21 cellular contexts compared by ENCODE assay signal in the genomic region with DNA sequence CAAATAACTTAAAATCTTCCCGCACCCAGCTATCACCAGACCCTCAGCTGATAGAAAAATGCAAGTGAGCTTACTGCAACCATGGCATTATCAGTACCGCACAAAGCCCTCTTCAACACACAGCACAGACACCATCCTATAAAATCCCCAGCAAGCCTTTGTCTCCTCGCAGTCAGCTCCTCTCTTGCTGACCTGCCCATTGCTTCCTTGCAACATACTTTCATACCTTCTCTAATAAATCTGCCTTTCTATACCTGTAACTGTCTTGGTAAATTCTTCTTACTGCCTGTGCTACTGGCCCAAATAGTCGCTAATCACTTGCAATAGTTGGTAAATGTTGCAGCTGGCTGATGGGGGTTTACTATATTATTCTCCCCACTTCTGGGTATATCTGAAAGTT. TPM values are rescaled to one million over a fixed set of nuclear protein-coding genes. Genes with fewer than 3 reads are reported as not detected.
DNase-seq lines count a peak whose midpoint lies in the region; ATAC-seq, FAIRE-seq and TF ChIP-seq lines count a peak whose summit lies in the region.
"Had no signal": no experiment of that assay in that cellular context is flagged by ENCODE, and none has a peak within 500 bp of the region (broad histone marks: within the 10 kb centered on the region; RNA-seq: fewer than 3 reads in every experiment).

No MANE protein-coding gene starts in this region.

- no peak for TF ChIP-seq RAD21 in HepG2 (CRISPR knock-in tag; IDR thresholded peaks at IDR 0.05)

- no peak overlapping the region for H2AFZ ChIP-seq in HepG2 (ENCODE audit: low read length)

- H4K20me1 ChIP-seq in HepG2 (ENCODE audit: insufficient read depth, low read length): no peaks in the 10 kb centered on the region
- H4K20me1 ChIP-seq: BLaER1 treated with 17β-estradiol and CSF1 and Interleukin-3, amounts not matched to agents 10 nM and 100 nM had no signal

- no peak for TF ChIP-seq CTCF in HepG2 (CRISPR knock-in tag; IDR thresholded peaks at IDR 0.05)
- TF ChIP-seq CTCF in right lobe of liver (IDR thresholded peaks at IDR 0.05): no peak
- no peak for TF ChIP-seq CTCF in type B pancreatic cell (conservative IDR thresholded peaks at IDR 0.05)

- peaks cover 4% of the 10 kb centered on the region for H3K4me1 Mint-ChIP-seq in type B pancreatic cell (ENCODE audit: unreplicated experiment)
- H3K4me1 Mint-ChIP-seq: B cell had no signal

- H3K27me3 ChIP-seq in HepG2 (ENCODE audit: control insufficient read depth in 1 of 2, insufficient read depth in 2 of 2, low read length in 2 of 2) (no peaks in the 10 kb centered on the region), right lobe of liver (no peaks in the 10 kb centered on the region)
- H3K27me3 ChIP-seq: BLaER1 treated with 17β-estradiol and CSF1 and Interleukin-3, amounts not matched to agents 10 nM and 100 nM had no signal

- H3K27ac Mint-ChIP-seq in type B pancreatic cell: no peak overlapping the region
- H3K27ac Mint-ChIP-seq: B cell; CD4-positive, alpha-beta T cell; CD8-positive, alpha-beta T cell had no signal

- no peak for FAIRE-seq in HepG2 (lab: Jason Lieb, UNC)
- FAIRE-seq: A549, D721Med, G401.6, GM12891, GM19239 had no signal

- H3K9me3 ChIP-seq in HepG2 (ENCODE audit: low read length): peaks cover 4% of the 10 kb centered on the region; the same call in 1 of the 2 replicates
- no peaks in the 10 kb centered on the region for H3K9me3 ChIP-seq in right lobe of liver
- H3K9me3 ChIP-seq in SK-N-MC (ENCODE audit: low read depth, low read length): no peaks in the 10 kb centered on the region
- H3K9me3 ChIP-seq: A549, Caco-2 had no signal

- H3K9me3 Mint-ChIP-seq in type B pancreatic cell: peaks cover 5% of the 10 kb centered on the region
- H3K9me3 Mint-ChIP-seq: CD4-positive, alpha-beta T cell; CD8-positive, alpha-beta T cell had no signal

- no peak overlapping the region for H3K4me3 Mint-ChIP-seq in type B pancreatic cell
- H3K4me3 Mint-ChIP-seq: B cell; CD4-positive, alpha-beta T cell; CD8-positive, alpha-beta T cell had no signal

- no peak for ATAC-seq in HepG2
- no peak for ATAC-seq in right lobe of liver
- no peak for ATAC-seq in HG02571 (IDR thresholded peaks at IDR 0.05; ENCODE audit: unreplicated experiment)
- ATAC-seq: A549; CD8-positive, alpha-beta T cell had no signal

- 66% methylated on average over 4 of the region's 4 CpGs for whole genome bisulfite sequencing in HepG2 (ENCODE audit: low lambda C conversion rate)
- 90% methylated on average over 4 of the region's 4 CpGs for WGBS in right lobe of liver (ENCODE audit: insufficient coverage, low coverage, low lambda C conversion rate, missing lambda C conversion rate)

- H3K27me3 Mint-ChIP-seq in type B pancreatic cell: no peaks in the 10 kb centered on the region

- no TSS peak for BruUV-seq in HepG2 (replicated peaks; lab: Mats Ljungman, UMichigan)

- no peak for DNase-seq in HepG2 (ENCODE audit: low spot score)
- DNase-seq in right lobe of liver: no peak
- no peak for DNase-seq in SK-N-MC (ENCODE audit: low read depth, low spot score)
- DNase-seq in type B pancreatic cell (ENCODE audit: extremely low spot score, unreplicated experiment): no peak
- DNase-seq: AML-193; Caco-2; Calu3; CD4-positive, alpha-beta T cell; CD8-positive, alpha-beta T cell; DMS79 treated with DMSO at 0.1 percent for 48 hours; GF-D8 had no signal

- TF ChIP-seq POLR2A in HepG2 (IDR thresholded peaks at IDR 0.05; ENCODE audit: insufficient read depth in 1 of 2, low read depth in 2 of 2, low read length in 2 of 2): no peak
- no peak for TF ChIP-seq POLR2A in right lobe of liver (IDR thresholded peaks at IDR 0.05)

- CTCF ChIA-PET in HepG2 (lab: Yijun Ruan, JAX; ENCODE audit: low intra/inter-chr PET ratio, low total read pairs): no interaction called here

- no peaks in the 10 kb centered on the region for H3K79me2 ChIP-seq in HepG2 (ENCODE audit: insufficient read depth, low read length)

- H3K27ac ChIP-seq in HepG2 (ENCODE audit: extremely low read length, insufficient read depth, low read length): no peak overlapping the region
- H3K27ac ChIP-seq in right lobe of liver: no peak overlapping the region
- 0 out of 2 replicates have a peak overlapping the region, but pooled peaks have one; percentile 96 for H3K27ac ChIP-seq in SK-N-MC
- H3K27ac ChIP-seq: 22Rv1; A549; BLaER1 treated with 17β-estradiol and CSF1 and Interleukin-3, amounts not matched to agents 10 nM and 100 nM; C4-2B had no signal

- H3K36me3 ChIP-seq in HepG2 (replicated peaks in 1 of 2; ENCODE audit: control insufficient read depth in 1 of 2, insufficient read depth in 2 of 2, low read length in 2 of 2): no peaks in the 10 kb centered on the region
- no peaks in the 10 kb centered on the region for H3K36me3 ChIP-seq in right lobe of liver
- H3K36me3 ChIP-seq in SK-N-MC (ENCODE audit: insufficient read depth, low read length): no peaks in the 10 kb centered on the region
- H3K36me3 ChIP-seq: BLaER1 treated with 17β-estradiol and CSF1 and Interleukin-3, amounts not matched to agents 10 nM and 100 nM had no signal

- H3K4me3 ChIP-seq in HepG2 (replicated peaks in 1 of 3; ENCODE audit: insufficient read depth in 1 of 3, low read depth in 2 of 3, low read length in 3 of 3) (no peak overlapping the region), right lobe of liver (no peak overlapping the region), SK-N-MC (no peak overlapping the region)
- H3K4me3 ChIP-seq: A549; BLaER1 treated with 17β-estradiol and CSF1 and Interleukin-3, amounts not matched to agents 10 nM and 100 nM had no signal

- no peak overlapping the region for H3K4me2 ChIP-seq in HepG2 (ENCODE audit: low read depth, low read length)
- H3K4me2 ChIP-seq: A549; BLaER1 treated with 17β-estradiol and CSF1 and Interleukin-3, amounts not matched to agents 10 nM and 100 nM had no signal

- H3K9ac ChIP-seq in HepG2 (ENCODE audit: insufficient read depth, low read depth, low read length): no peak overlapping the region
- no peak overlapping the region for H3K9ac ChIP-seq in SK-N-MC (ENCODE audit: insufficient read length)
- H3K9ac ChIP-seq: BLaER1 treated with 17β-estradiol and CSF1 and Interleukin-3, amounts not matched to agents 10 nM and 100 nM had no signal

- H3K4me1 ChIP-seq in HepG2 (ENCODE audit: insufficient read depth, low read length): peaks cover 26% of the 10 kb centered on the region
- no peaks in the 10 kb centered on the region for H3K4me1 ChIP-seq in right lobe of liver
- H3K4me1 ChIP-seq: A549, Caco-2 had no signal

- TF ChIP-seq EP300 in HepG2 (IDR thresholded peaks at IDR 0.05; ENCODE audit: low read depth in 2 of 2, low read length in 2 of 2): no peak
- no peak for TF ChIP-seq EP300 in HepG2 (CRISPR knock-in tag; IDR thresholded peaks at IDR 0.05; ENCODE audit: borderline replicate concordance)

- peaks cover 4% of the 10 kb centered on the region for H3K36me3 Mint-ChIP-seq in type B pancreatic cell
- H3K36me3 Mint-ChIP-seq: CD8-positive, alpha-beta T cell had no signal

- in situ Hi-C loops in HepG2 (cut with HindIII; ENCODE audit: extremely low pct_ligation_motif_present, low pct_unique_long_range_greater_than_20kb): loop anchor here (10.0 kb wide), 1 partner anchor 245 kb away; no protein-coding TSS in a partner anchor

- POLR2A ChIA-PET in HepG2 (lab: Yijun Ruan, JAX): no interaction called here

- intact Hi-C loops in HepG2 (cut with micrococcal nuclease; ENCODE audit: unreplicated experiment): loop anchor here (5.0 to 10.0 kb wide), 2 partner anchors 67 to 245 kb away; no protein-coding TSS in a partner anchor
- intact Hi-C loops in right lobe of liver (cut with DNase I): no loop called here

TF ChIP-seq in HepG2, 621 proteins besides CTCF, POLR2A, EP300 and RAD21:
- TF ChIP-seq ZNF678 (CRISPR knock-in tag; IDR thresholded peaks at IDR 0.05) (peak; percentile 82; the same call in 1 of the 2 replicates), ZC3H4 (CRISPR knock-in tag; IDR thresholded peaks at IDR 0.05; ENCODE audit: borderline replicate concordance) (no peak)

RNA-seq across cellular contexts. Expression of gene FARP1, which starts 43.3 kb away (rescaled TPM):
- total RNA-seq in HepG2 (2016; rRNA removed; fragmentation: Illumina TruSeq; extraction: Trizol): 70.1 and 70.6 TPM in 2 replicates
- total RNA-seq in HepG2 (2016; cell fraction: cytosol; rRNA removed; fragmentation: Illumina TruSeq; extraction: Trizol; ENCODE audit: low read depth): 91.6 and 94.1 TPM in 2 replicates
- total RNA-seq in HepG2 (2016; cell fraction: insoluble cytoplasmic fraction; rRNA removed; fragmentation: Illumina TruSeq; extraction: Trizol): 64.4 and 75.8 TPM in 2 replicates
- total RNA-seq in HepG2 (2016; cell fraction: membrane; rRNA removed; fragmentation: Illumina TruSeq; extraction: Trizol): 122 and 143 TPM in 2 replicates
- total RNA-seq in HepG2 (2016; cell fraction: nucleus; rRNA removed; fragmentation: Illumina TruSeq; extraction: Trizol): 136 and 157 TPM in 2 replicates
- polyA plus RNA-seq in HepG2 (2011; rRNA removed): 109 and 126 TPM in 2 replicates
- polyA plus RNA-seq in HepG2 (2011; cell fraction: cytosol; rRNA removed): 71.5 and 112 TPM in 2 replicates
- 463 and 562 TPM in 2 replicates for polyA plus RNA-seq in HepG2 (2011; cell fraction: nucleus; rRNA removed)
- 322 and 394 TPM in 2 replicates for polyA plus RNA-seq in HepG2 (2012)
- polyA plus RNA-seq in HepG2 (2016; cell fraction: cytosol; fragmentation: Illumina TruSeq; extraction: Trizol; ENCODE audit: low read depth): 109 and 112 TPM in 2 replicates
- polyA plus RNA-seq in HepG2 (2016; cell fraction: insoluble cytoplasmic fraction; fragmentation: Illumina TruSeq; extraction: Trizol; ENCODE audit: low read depth): 77.6 and 113 TPM in 2 replicates
- 192 and 207 TPM in 2 replicates for polyA plus RNA-seq in HepG2 (2016; cell fraction: membrane; fragmentation: Illumina TruSeq; extraction: Trizol; ENCODE audit: low read depth)
- polyA plus RNA-seq in HepG2 (2016; cell fraction: nucleus; fragmentation: Illumina TruSeq; extraction: Trizol; ENCODE audit: insufficient read depth, low read depth): 224 and 256 TPM in 2 replicates
- polyA minus RNA-seq in HepG2 (2011; rRNA and poly(A)+ RNA removed; ENCODE audit: low replicate concordance): 0.68 and 162 TPM in 2 replicates
- polyA minus RNA-seq in HepG2 (2011; cell fraction: cytosol; rRNA and poly(A)+ RNA removed): 152 and 206 TPM in 2 replicates
- polyA minus RNA-seq in HepG2 (2011; cell fraction: nucleus; rRNA and poly(A)+ RNA removed): 598 and 660 TPM in 2 replicates
- total RNA-seq in right lobe of liver: 100 to 1,000 TPM in 1 of 6 experiments, 10 to 100 TPM in 5; 44.9 to 104 (median 80.0) TPM
- 195 and 301 TPM in 2 replicates for total RNA-seq in type B pancreatic cell (ENCODE audit: low replicate concordance)
